Comparison of ENCODE assay signal across 8 cellular contexts in the genomic region with DNA sequence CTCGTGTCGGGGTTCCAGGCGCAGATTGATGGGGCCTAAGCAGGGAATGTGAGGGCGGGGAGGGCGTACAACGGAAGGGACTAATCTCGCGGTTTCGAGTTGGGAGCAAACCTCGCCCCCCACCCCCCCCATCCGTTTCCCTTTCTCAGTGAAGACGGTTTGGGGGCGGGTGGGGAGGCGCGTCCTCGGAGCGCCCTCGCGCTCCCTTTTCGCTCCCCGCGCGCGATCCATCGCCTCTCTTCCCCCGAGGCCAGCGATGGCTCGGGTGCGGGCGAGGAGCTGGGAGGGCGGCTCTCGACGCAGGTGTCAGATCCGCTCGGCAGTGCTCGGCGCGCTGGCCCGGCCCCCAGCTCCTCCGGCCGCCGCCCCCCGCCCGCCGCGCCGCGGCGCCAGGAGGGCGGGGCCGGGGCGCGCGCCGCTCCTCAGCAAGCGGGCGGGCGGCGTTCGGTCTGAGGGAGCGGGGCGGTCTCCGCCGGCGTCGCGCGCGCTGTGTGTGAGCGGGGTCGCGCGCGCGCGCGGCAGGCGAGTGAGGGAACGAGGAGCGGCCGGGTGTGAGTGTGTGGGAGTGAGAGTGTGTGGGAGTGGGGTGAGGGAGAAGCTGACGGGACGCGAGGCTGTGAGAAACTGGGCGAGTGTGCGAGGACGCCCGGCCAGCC. TPM values are rescaled to one million over a fixed set of nuclear protein-coding genes. Genes with fewer than 3 reads are reported as not detected.
DNase-seq lines count a peak whose midpoint lies in the region; ATAC-seq and TF ChIP-seq lines count a peak whose summit lies in the region.

Gene RIMKLB, plus strand, starts transcription at position 516 of the 656 bp plus-strand sequence. CDS start 15,876 bp downstream, outside the sequence.

- H3K18ac ChIP-seq in trophoblast cell (ENCODE audit: low read length): peak within 1 kb of the TSS; percentile 99

- H3K4me3 ChIP-seq in DND-41 (ENCODE audit: low read depth in 1 of 2, low read length in 2 of 2) (peak within 1 kb of the TSS; percentile 90 to 96), GM23338 (peak within 1 kb of the TSS; percentile 60), SU-DHL-6 (ENCODE audit: insufficient read depth, low read length, poor library complexity, severe bottlenecking) (peak within 1 kb of the TSS; percentile 74), trophoblast cell (ENCODE audit: low read depth, low read length) (peak within 1 kb of the TSS; percentile 100), thymus (ENCODE audit: low read length) (peak within 1 kb of the TSS; percentile 94)

- peaks cover 15% of the 10 kb centered on the region for H3K79me1 ChIP-seq in trophoblast cell (ENCODE audit: low read length)

- intact Hi-C loops in cardiac septum (cut with DNase I): loop anchor here (5.0 kb wide), 2 partner anchors 75 to 215 kb away; partner anchors contain the start of gene PHC1

- H3K9me3 Mint-ChIP-seq in GM23338: no peaks in the 10 kb centered on the region
- H3K9me3 Mint-ChIP-seq in activated naive CD8-positive, alpha-beta T cell treated with anti-CD3 and anti-CD28 coated beads, Interleukin-2, amount 50 U/mL, for 24 hours: no peaks in the 10 kb centered on the region

- H3K27ac Mint-ChIP-seq in GM23338: peak within 1 kb of the TSS; percentile 94
- peak within 1 kb of the TSS; percentile 85 for H3K27ac Mint-ChIP-seq in activated naive CD8-positive, alpha-beta T cell treated with anti-CD3 and anti-CD28 coated beads, Interleukin-2, amount 50 U/mL, for 24 hours

- H3K27me3 ChIP-seq in DND-41 (ENCODE audit: insufficient read depth, low read length, poor library complexity): peaks cover 5% of the 10 kb centered on the region
- no peaks in the 10 kb centered on the region for H3K27me3 ChIP-seq in GM23338 (ENCODE audit: insufficient read depth)
- no peaks in the 10 kb centered on the region for H3K27me3 ChIP-seq in SU-DHL-6 (ENCODE audit: low read length)
- no peaks in the 10 kb centered on the region for H3K27me3 ChIP-seq in trophoblast cell (ENCODE audit: insufficient read depth, low read length)
- H3K27me3 ChIP-seq in thymus (ENCODE audit: control insufficient read depth, insufficient read depth): no peaks in the 10 kb centered on the region

- peak within 1 kb of the TSS; percentile 97 for H2AFZ ChIP-seq in DND-41 (ENCODE audit: low read depth, low read length)
- no peak within 1 kb of the TSS for H2AFZ ChIP-seq in GM23338
- H2AFZ ChIP-seq in SU-DHL-6 (ENCODE audit: low read depth, low read length, severe bottlenecking): peak within 1 kb of the TSS; percentile 98
- H2AFZ ChIP-seq in trophoblast cell (ENCODE audit: insufficient read depth, low read length, poor library complexity): peak within 1 kb of the TSS; percentile 90

- peaks cover 17% of the 10 kb centered on the region; the same call in 1 of the 2 replicates for H4K20me1 ChIP-seq in DND-41 (ENCODE audit: insufficient read depth, low read length)
- peaks cover 24% of the 10 kb centered on the region for H4K20me1 ChIP-seq in GM23338 (replicated peaks; ENCODE audit: insufficient read depth)
- H4K20me1 ChIP-seq in SU-DHL-6 (ENCODE audit: low read depth, low read length): no peaks in the 10 kb centered on the region

- DNase-seq in DND-41 (peak; percentile 84), GM23338 (ENCODE audit: low spot score) (peak; percentile 92), M059J (ENCODE audit: low read depth) (peak; percentile 68), cardiac septum (ENCODE audit: low spot score) (peak; percentile 89), trophoblast cell (peak; percentile 68 to 84)
- DNase-seq in activated naive CD8-positive, alpha-beta T cell treated with anti-CD3 and anti-CD28 coated beads, Interleukin-2, amount 50 U/mL, for 24 hours: peak; percentile 77

- WGBS in trophoblast cell (ENCODE audit: extremely low coverage, insufficient coverage, insufficient read length): no CpG with 5 or more reads among the region's 88 CpGs
- under 1% methylated on average over 88 of the region's 88 CpGs for WGBS in thymus

- H3K36me3 ChIP-seq in DND-41 (ENCODE audit: insufficient read depth, low read length) (peaks cover 9% of the 10 kb centered on the region), GM23338 (ENCODE audit: insufficient read depth) (no peaks in the 10 kb centered on the region), SU-DHL-6 (ENCODE audit: low read length) (no peaks in the 10 kb centered on the region), trophoblast cell (ENCODE audit: control insufficient read depth in 1 of 2, insufficient read depth in 2 of 2, low read length in 2 of 2) (peaks cover 3 to 5% of the 10 kb centered on the region in 2 experiments), thymus (ENCODE audit: control insufficient read depth, insufficient read depth) (no peaks in the 10 kb centered on the region)

- peak within 1 kb of the TSS; percentile 95 for H2BK5ac ChIP-seq in trophoblast cell (ENCODE audit: low read depth, low read length, poor library complexity)

- TF ChIP-seq CTCF in DND-41 (IDR thresholded peaks at IDR 0.05; ENCODE audit: borderline replicate concordance, extremely low read depth, low read length, poor library complexity, severe bottlenecking): no peak
- TF ChIP-seq CTCF in GM23338 (conservative IDR thresholded peaks at IDR 0.05; ENCODE audit: low read depth in 2 of 2): no peak
- no peak for TF ChIP-seq CTCF in SU-DHL-6 (IDR thresholded peaks at IDR 0.05; ENCODE audit: insufficient read depth, low read length, poor library complexity, severe bottlenecking)

- peak within 1 kb of the TSS; percentile 99 for H3K14ac ChIP-seq in trophoblast cell (ENCODE audit: low read length)

- H4K8ac ChIP-seq in trophoblast cell (ENCODE audit: low read depth, low read length): peak within 1 kb of the TSS; percentile 91

- peak within 1 kb of the TSS; percentile 94 for H2BK120ac ChIP-seq in trophoblast cell (ENCODE audit: insufficient read depth, low read length, poor library complexity)

- H3K9me3 ChIP-seq in DND-41 (ENCODE audit: insufficient read depth, low read length, severe bottlenecking) (no peaks in the 10 kb centered on the region), SU-DHL-6 (ENCODE audit: insufficient read depth, low read length) (no peaks in the 10 kb centered on the region), trophoblast cell (ENCODE audit: insufficient read depth, low read depth, low read length) (no peaks in the 10 kb centered on the region), thymus (ENCODE audit: control insufficient read depth) (no peaks in the 10 kb centered on the region)

- peak within 1 kb of the TSS; percentile 84 for H2AK5ac ChIP-seq in trophoblast cell (ENCODE audit: low read length)

- peaks cover 47% of the 10 kb centered on the region for H3K79me2 ChIP-seq in DND-41 (ENCODE audit: insufficient read depth, low read length)
- peaks cover 42% of the 10 kb centered on the region for H3K79me2 ChIP-seq in GM23338 (replicated peaks; ENCODE audit: insufficient read depth)
- 0 out of 2 replicates have a peak, but pooled peaks cover 3% of the 10 kb centered on the region for H3K79me2 ChIP-seq in SU-DHL-6 (ENCODE audit: insufficient read depth, low read length)
- peaks cover 18% of the 10 kb centered on the region for H3K79me2 ChIP-seq in trophoblast cell (ENCODE audit: control insufficient read depth, insufficient read depth, low read length, poor library complexity)

- H3K9ac ChIP-seq in DND-41 (ENCODE audit: low read depth, low read length) (peak within 1 kb of the TSS; percentile 97), SU-DHL-6 (ENCODE audit: low read length) (peak within 1 kb of the TSS; percentile 73), trophoblast cell (ENCODE audit: low read length) (peak within 1 kb of the TSS; percentile 97)

- H3K4me1 Mint-ChIP-seq in GM23338: peaks cover 48% of the 10 kb centered on the region
- H3K4me1 Mint-ChIP-seq in activated naive CD8-positive, alpha-beta T cell treated with anti-CD3 and anti-CD28 coated beads, Interleukin-2, amount 50 U/mL, for 24 hours: peaks cover 25% of the 10 kb centered on the region

- H3K4me1 ChIP-seq in DND-41 (ENCODE audit: insufficient read depth, low read length) (peaks cover 31% of the 10 kb centered on the region), GM23338 (ENCODE audit: insufficient read depth) (peaks cover 37% of the 10 kb centered on the region), trophoblast cell (ENCODE audit: control insufficient read depth in 1 of 2, insufficient read depth in 2 of 2, low read length in 2 of 2) (peaks cover 0 to 4% of the 10 kb centered on the region in 2 experiments), thymus (ENCODE audit: control insufficient read depth, insufficient read depth, low read length) (peaks cover 9% of the 10 kb centered on the region)

- peaks cover 23% of the 10 kb centered on the region for H3K36me3 Mint-ChIP-seq in GM23338 (ENCODE audit: low read depth)
- peaks cover 3% of the 10 kb centered on the region for H3K36me3 Mint-ChIP-seq in activated naive CD8-positive, alpha-beta T cell treated with anti-CD3 and anti-CD28 coated beads, Interleukin-2, amount 50 U/mL, for 24 hours (ENCODE audit: low read depth)

- H3K23ac ChIP-seq in trophoblast cell (ENCODE audit: low read length): peak within 1 kb of the TSS; percentile 91

- H3K27ac ChIP-seq in DND-41 (ENCODE audit: low read length) (peak within 1 kb of the TSS; percentile 83), GM23338 (ENCODE audit: low read depth) (peak within 1 kb of the TSS; percentile 90), SU-DHL-6 (ENCODE audit: low read depth, low read length) (no peak within 1 kb of the TSS), trophoblast cell (ENCODE audit: low read depth, low read length) (peak within 1 kb of the TSS; percentile 99), thymus (ENCODE audit: low read depth) (peak within 1 kb of the TSS; percentile 93)

- peak within 1 kb of the TSS; percentile 92 for H4K12ac ChIP-seq in trophoblast cell (ENCODE audit: low read depth, low read length)

- H3K4me2 ChIP-seq in DND-41 (ENCODE audit: insufficient read depth, low read length) (peak within 1 kb of the TSS; percentile 88), GM23338 (peak within 1 kb of the TSS; percentile 85), SU-DHL-6 (ENCODE audit: low read depth, low read length, poor library complexity, severe bottlenecking) (peak within 1 kb of the TSS; percentile 69), trophoblast cell (ENCODE audit: low read length) (peak within 1 kb of the TSS; percentile 86)

- no peaks in the 10 kb centered on the region for H3F3A ChIP-seq in GM23338 (replicated peaks; ENCODE audit: low read depth)
- H3F3A ChIP-seq in SU-DHL-6 (ENCODE audit: insufficient read depth): no peaks in the 10 kb centered on the region

- H3K4ac ChIP-seq in trophoblast cell (ENCODE audit: low read depth, low read length): peak within 1 kb of the TSS; percentile 99

- peak within 1 kb of the TSS; percentile 75 for H3K4me3 Mint-ChIP-seq in GM23338
- H3K4me3 Mint-ChIP-seq in activated naive CD8-positive, alpha-beta T cell treated with anti-CD3 and anti-CD28 coated beads, Interleukin-2, amount 50 U/mL, for 24 hours: peak within 1 kb of the TSS; percentile 85

- ATAC-seq in DND-41 (ENCODE audit: insufficient read depth, low read depth) (peak; percentile 76), GM23338 (peak; percentile 75)
- peak; percentile 87 for ATAC-seq in activated naive CD8-positive, alpha-beta T cell treated with anti-CD3 and anti-CD28 coated beads, Interleukin-2, amount 50 U/mL, for 24 hours

- H4K91ac ChIP-seq in trophoblast cell (ENCODE audit: low read depth, low read length): peak within 1 kb of the TSS; percentile 97

- H3K27me3 Mint-ChIP-seq in GM23338 (ENCODE audit: insufficient read depth, low read depth, poor library complexity): peaks cover 16% of the 10 kb centered on the region
- peaks cover 15% of the 10 kb centered on the region for H3K27me3 Mint-ChIP-seq in activated naive CD8-positive, alpha-beta T cell treated with anti-CD3 and anti-CD28 coated beads, Interleukin-2, amount 50 U/mL, for 24 hours

- H2BK12ac ChIP-seq in trophoblast cell (ENCODE audit: low read length): peak within 1 kb of the TSS; percentile 67

- H3K9me2 ChIP-seq in GM23338 (ENCODE audit: insufficient read depth): no peaks in the 10 kb centered on the region
- H3K9me2 ChIP-seq in SU-DHL-6 (replicated peaks; ENCODE audit: insufficient read depth, low read length): no peaks in the 10 kb centered on the region

RNA-seq across cellular contexts. Expression of gene RIMKLB, which starts in this region (rescaled TPM):
- 94.8 and 104 TPM in 2 replicates for total RNA-seq in GM23338 (2014; rRNA removed; shearing (Covaris generic))
- polyA plus RNA-seq in GM23338 (2016; fragmentation: Nextera tagmentation; extraction: Ambion mirVana): 62.7 and 87.0 TPM in 2 replicates
- total RNA-seq in M059J (2014; rRNA removed; shearing (Covaris generic)): 4.0 and 9.2 TPM in 2 replicates
- 13.8 TPM for total RNA-seq in cardiac septum
- 62.1 and 62.8 TPM in 2 replicates for polyA plus RNA-seq in trophoblast cell (2013)
- 95.5 TPM for polyA plus RNA-seq in thymus
